ENCODE assay signal across 10 cellular contexts in the genomic region with DNA sequence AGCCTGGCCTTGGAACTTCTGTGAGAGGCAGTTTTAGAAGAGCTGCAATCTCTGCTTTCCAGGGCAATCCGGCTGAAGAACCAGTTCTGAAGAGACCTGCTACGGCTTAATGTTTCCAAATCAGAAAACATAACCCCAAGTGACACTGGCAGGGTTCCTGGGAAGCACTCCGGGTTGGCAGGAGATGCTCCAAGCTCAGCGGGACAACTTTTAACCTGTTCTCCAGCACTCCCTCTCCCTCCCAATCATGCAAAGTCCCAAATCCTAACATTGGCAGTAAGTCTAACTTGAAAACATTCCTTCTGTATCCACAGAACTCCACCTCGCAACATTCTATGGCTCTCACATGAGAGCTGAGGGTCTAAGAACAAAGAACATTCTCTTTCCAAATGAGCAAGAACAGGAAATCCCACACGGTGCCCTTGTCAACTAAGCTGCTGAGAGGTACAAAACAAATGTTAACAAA. TPM values are rescaled to one million over a fixed set of nuclear protein-coding genes. Genes with fewer than 3 reads are reported as not detected.
DNase-seq lines count a peak whose midpoint lies in the region; ATAC-seq and TF ChIP-seq lines count a peak whose summit lies in the region.
"Had no signal": no experiment of that assay in that cellular context is flagged by ENCODE, and none has a peak within 500 bp of the region (broad histone marks: within the 10 kb centered on the region; RNA-seq: fewer than 3 reads in every experiment).

No MANE protein-coding gene starts in this region.

- CTCF ChIA-PET in CD8-positive, alpha-beta T cell (lab: Charles Lee), result no interaction called here

- H3K4me1 ChIP-seq in CD8-positive, alpha-beta T cell (ENCODE audit: insufficient read depth, low read length), result no peaks in the 10 kb centered on the region

- H3K9me3 ChIP-seq in CD8-positive, alpha-beta T cell (ENCODE audit: low read length), result no peaks in the 10 kb centered on the region

- H3K36me3 ChIP-seq in CD8-positive, alpha-beta T cell (ENCODE audit: insufficient read depth, low read length), result peaks cover 18% of the 10 kb centered on the region

- peak overlapping the region; percentile 45 for H3K27ac Mint-ChIP-seq in CD8-positive, alpha-beta T cell
- peak overlapping the region; percentile 33 for H3K27ac Mint-ChIP-seq in progenitor cell of endocrine pancreas

- H3K4me3 Mint-ChIP-seq in CD8-positive, alpha-beta T cell, result no peak overlapping the region
- H3K4me3 Mint-ChIP-seq in progenitor cell of endocrine pancreas (ENCODE audit: low read depth), result no peak overlapping the region

- in situ Hi-C loops in astrocyte of the cerebellum (cut with HindIII; ENCODE audit: low sequenced_read_pairs), result no loop called here

- no peak for DNase-seq in CD8-positive, alpha-beta T cell
- peak; percentile 63 for DNase-seq in astrocyte of the cerebellum (ENCODE audit: low read depth)
- DNase-seq in left ventricle myocardium superior, result peak; percentile 58
- DNase-seq in progenitor cell of endocrine pancreas (ENCODE audit: low spot score, unreplicated experiment), result no peak
- no peak for DNase-seq in stimulated activated CD4-positive, alpha-beta T cell treated with anti-CD3 and anti-CD28 coated beads, Interleukin-12 subunit alpha, Interleukin-12 subunit beta, amount 100 ng/mL, for 4 hours
- no peak for DNase-seq in NOMO-1 treated with dmso at 0.1 percent for 144 hours (lab: John Stamatoyannopoulos, UW; ENCODE audit: unreplicated experiment)
- no peak for DNase-seq in NCI-H2196 (lab: John Stamatoyannopoulos, UW; ENCODE audit: unreplicated experiment)
- DNase-seq: NCI-H2029 treated with DMSO at 0.1 percent for 48 hours, T1000 had no signal

- H3K27ac ChIP-seq in CD8-positive, alpha-beta T cell (ENCODE audit: low read depth, low read length), result no peak overlapping the region

- no peaks in the 10 kb centered on the region for H3K27me3 ChIP-seq in CD8-positive, alpha-beta T cell (ENCODE audit: insufficient read depth, low read length)

- no peak for TF ChIP-seq CTCF in CD8-positive, alpha-beta T cell (IDR thresholded peaks at IDR 0.05)
- no peak for TF ChIP-seq CTCF in astrocyte of the cerebellum (IDR thresholded peaks at IDR 0.05; ENCODE audit: low read depth, low read length, missing control alignments)
- no peak for TF ChIP-seq CTCF in progenitor cell of endocrine pancreas (IDR thresholded peaks at IDR 0.05; ENCODE audit: unreplicated experiment)

- intact Hi-C loops in CD8-positive, alpha-beta T cell (cut with DNase I, micrococcal nuclease), result no loop called here
- intact Hi-C loops in left ventricle myocardium superior (cut with micrococcal nuclease), result no loop called here

- ATAC-seq in CD8-positive, alpha-beta T cell, result no peak
- peak; percentile 77 for ATAC-seq in left ventricle myocardium superior
- no peak for ATAC-seq in HG03571 (IDR thresholded peaks at IDR 0.05; ENCODE audit: unreplicated experiment)

- peaks cover 12% of the 10 kb centered on the region for H3K4me1 Mint-ChIP-seq in CD8-positive, alpha-beta T cell (ENCODE audit: low read depth)
- peaks cover 12% of the 10 kb centered on the region for H3K4me1 Mint-ChIP-seq in progenitor cell of endocrine pancreas (ENCODE audit: low read depth)

- peaks cover 79% of the 10 kb centered on the region for H3K36me3 Mint-ChIP-seq in CD8-positive, alpha-beta T cell
- peaks cover 25% of the 10 kb centered on the region for H3K36me3 Mint-ChIP-seq in progenitor cell of endocrine pancreas (ENCODE audit: insufficient read depth)

- POLR2A ChIA-PET in CD8-positive, alpha-beta T cell (lab: Charles Lee), result no interaction called here

- no peaks in the 10 kb centered on the region for H3K9me3 Mint-ChIP-seq in CD8-positive, alpha-beta T cell
- no peaks in the 10 kb centered on the region for H3K9me3 Mint-ChIP-seq in progenitor cell of endocrine pancreas (ENCODE audit: low read depth)

- no peak overlapping the region for H3K4me3 ChIP-seq in CD8-positive, alpha-beta T cell (ENCODE audit: low read depth, low read length)
- H3K4me3 ChIP-seq in astrocyte of the cerebellum (ENCODE audit: low read depth, low read length), result no peak overlapping the region

- no peaks in the 10 kb centered on the region for H3K27me3 Mint-ChIP-seq in CD8-positive, alpha-beta T cell (ENCODE audit: low read depth)
- no peaks in the 10 kb centered on the region for H3K27me3 Mint-ChIP-seq in progenitor cell of endocrine pancreas

RNA-seq across cellular contexts. Expression of gene MN1, which starts 48.5 kb away (rescaled TPM):
- total RNA-seq in CD8-positive, alpha-beta T cell, result under 1 TPM; 0.36 to 0.38 TPM
- total RNA-seq in left ventricle myocardium superior (5.3 TPM), progenitor cell of endocrine pancreas (5.5 and 5.9 TPM in 2 replicates)

Comparison
In these comparisons a context has a peak if more than half of its experiments do, and no peak if none do; other contexts are left out.
1. DNase-seq: peak in astrocyte of the cerebellum (single experiment) and left ventricle myocardium superior (single experiment); none in CD8-positive, alpha-beta T cell (0 of 7), progenitor cell of endocrine pancreas (single experiment), stimulated activated CD4-positive, alpha-beta T cell treated with anti-CD3 and anti-CD28 coated beads, Interleukin-12 subunit alpha, Interleukin-12 subunit beta, amount 100 ng/mL, for 4 hours (single experiment), NOMO-1 treated with dmso at 0.1 percent for 144 hours (single experiment) and NCI-H2196 (single experiment).